Comparison of ENCODE assay signal across 8 cellular contexts in the genomic region with DNA sequence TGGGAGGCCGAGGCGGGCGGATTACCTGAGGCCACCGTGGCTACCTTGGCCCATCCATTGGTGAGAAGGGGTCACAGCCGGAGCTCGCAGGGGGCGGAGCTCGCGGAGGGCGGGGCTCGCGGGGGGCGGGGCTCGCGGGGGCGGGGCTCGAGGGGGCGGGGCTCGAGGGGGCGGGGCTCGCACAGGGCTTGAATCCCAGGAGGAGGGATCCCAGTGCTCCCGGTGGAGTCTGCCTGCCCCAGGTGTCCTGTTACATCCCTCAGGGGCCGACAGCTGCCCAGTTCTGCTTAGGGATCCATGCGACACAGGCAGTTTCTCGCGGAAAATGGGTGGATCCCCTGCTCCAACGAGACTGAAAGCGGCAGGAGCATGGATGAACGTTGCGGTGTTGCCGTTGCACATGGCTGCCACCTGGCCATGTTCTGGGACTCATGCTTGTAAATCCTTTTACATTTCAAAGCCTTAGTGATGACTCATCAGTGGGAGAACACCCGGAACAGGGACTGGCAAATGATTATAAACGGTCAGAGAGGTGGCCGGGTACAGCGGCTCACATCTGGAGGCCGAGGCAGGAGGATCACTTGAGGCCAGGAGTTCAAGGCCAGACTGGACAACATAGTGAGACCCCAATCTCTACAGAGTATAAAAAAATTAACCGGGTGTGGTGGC. TPM values are rescaled to one million over a fixed set of nuclear protein-coding genes. Genes with fewer than 3 reads are reported as not detected.
DNase-seq lines count a peak whose midpoint lies in the region; ATAC-seq lines count a peak whose summit lies in the region.

No MANE protein-coding gene starts in this region.

- H3K36me3 ChIP-seq in adipocyte (ENCODE audit: control insufficient read depth, insufficient read depth, low read length, severe bottlenecking) = no peaks in the 10 kb centered on the region

- CTCF ChIA-PET in activated naive CD4-positive, alpha-beta T cell treated with anti-CD3 and anti-CD28 coated beads, Interleukin-2, amount 10 ng/mL, durations not matched to agents 7 days and 5 days (lab: Charles Lee) = no interaction called here

- no peak overlapping the region for H3K4me3 Mint-ChIP-seq in T-helper 17 cell
- H3K4me3 Mint-ChIP-seq in activated naive CD4-positive, alpha-beta T cell treated with anti-CD3 and anti-CD28 coated beads, Interleukin-2, amount 10 ng/mL, durations not matched to agents 7 days and 5 days = no peak overlapping the region

- H3K9ac ChIP-seq in adipocyte (ENCODE audit: low read length) = no peak overlapping the region

- no peak overlapping the region for H3K27ac Mint-ChIP-seq in T-helper 17 cell
- no peak overlapping the region for H3K27ac Mint-ChIP-seq in activated naive CD4-positive, alpha-beta T cell treated with anti-CD3 and anti-CD28 coated beads, Interleukin-2, amount 10 ng/mL, durations not matched to agents 7 days and 5 days

- peaks cover 15% of the 10 kb centered on the region for H3K27me3 Mint-ChIP-seq in T-helper 17 cell
- peaks cover 35% of the 10 kb centered on the region for H3K27me3 Mint-ChIP-seq in activated naive CD4-positive, alpha-beta T cell treated with anti-CD3 and anti-CD28 coated beads, Interleukin-2, amount 10 ng/mL, durations not matched to agents 7 days and 5 days

- H3K4me3 ChIP-seq in adipocyte (ENCODE audit: low read length) = peak overlapping the region; percentile 56

- H3K36me3 Mint-ChIP-seq in T-helper 17 cell (ENCODE audit: low read depth) = no peaks in the 10 kb centered on the region
- H3K36me3 Mint-ChIP-seq in activated naive CD4-positive, alpha-beta T cell treated with anti-CD3 and anti-CD28 coated beads, Interleukin-2, amount 10 ng/mL, durations not matched to agents 7 days and 5 days = peaks cover 1% of the 10 kb centered on the region

- H3K9me3 ChIP-seq in adipocyte (ENCODE audit: control insufficient read depth, low read length) (peaks cover 7% of the 10 kb centered on the region), T-helper 17 cell (ENCODE audit: control insufficient read depth, low read length, poor library complexity, severe bottlenecking) (no peaks in the 10 kb centered on the region)

- peaks cover 17% of the 10 kb centered on the region for H3K27me3 ChIP-seq in adipocyte (replicated peaks; ENCODE audit: control insufficient read depth, insufficient read depth, low read length)

- H3K4me1 ChIP-seq in adipocyte (ENCODE audit: control insufficient read depth, insufficient read depth, low read length) = peaks cover 18% of the 10 kb centered on the region

- no peaks in the 10 kb centered on the region for H3K4me1 Mint-ChIP-seq in T-helper 17 cell
- H3K4me1 Mint-ChIP-seq in activated naive CD4-positive, alpha-beta T cell treated with anti-CD3 and anti-CD28 coated beads, Interleukin-2, amount 10 ng/mL, durations not matched to agents 7 days and 5 days = no peaks in the 10 kb centered on the region

- peak; percentile 56 for DNase-seq in GM04503 (ENCODE audit: low read depth)
- peak; percentile 34 for DNase-seq in NCI-H187 treated with DMSO at 0.1 percent for 48 hours (lab: John Stamatoyannopoulos, UW)
- DNase-seq in adipocyte (ENCODE audit: low read depth) = peak; percentile 62
- DNase-seq in left kidney (ENCODE audit: low read depth, low spot score) = peak; percentile 80
- no peak for DNase-seq in T-helper 17 cell
- no peak for DNase-seq in activated naive CD4-positive, alpha-beta T cell treated with anti-CD3 and anti-CD28 coated beads, Interleukin-2, amount 10 ng/mL, durations not matched to agents 7 days and 5 days

- H3K9me3 Mint-ChIP-seq in activated naive CD4-positive, alpha-beta T cell treated with anti-CD3 and anti-CD28 coated beads, Interleukin-2, amount 10 ng/mL, durations not matched to agents 7 days and 5 days = peaks cover 9% of the 10 kb centered on the region

- ATAC-seq in T-helper 17 cell = no peak
- ATAC-seq in activated CD4-positive, CD25-positive, alpha-beta regulatory T cell treated with anti-CD3 and anti-CD28 coated beads, Interleukin-2, amount 50 U/mL, for 24 hours = no peak
- no peak for ATAC-seq in HG03571 (IDR thresholded peaks at IDR 0.05; ENCODE audit: unreplicated experiment)

RNA-seq across cellular contexts. Expression of a gene that starts 25.1 kb away (rescaled TPM):
- total RNA-seq in T-helper 17 cell = not detected

RNA-seq across cellular contexts. Expression of a gene that starts 42.2 kb away (rescaled TPM):
- total RNA-seq in T-helper 17 cell = 10 to 100 TPM; 22.3 to 27.8 TPM

RNA-seq across cellular contexts. Expression of a gene that starts 56.7 kb away (rescaled TPM):
- total RNA-seq in T-helper 17 cell = 10 to 100 TPM; 73.2 to 86.1 TPM

RNA-seq across cellular contexts. Expression of a gene that starts 56.8 kb away (rescaled TPM):
- 10 to 100 TPM; 71.5 to 72.2 TPM for total RNA-seq in T-helper 17 cell

Comparison
In these comparisons a context has a peak if more than half of its experiments do, and no peak if none do; other contexts are left out.
1. DNase-seq: peak in GM04503 (single experiment), NCI-H187 treated with DMSO at 0.1 percent for 48 hours (single experiment), adipocyte (single experiment) and left kidney (single experiment); none in T-helper 17 cell (0 of 3) and activated naive CD4-positive, alpha-beta T cell treated with anti-CD3 and anti-CD28 coated beads, Interleukin-2, amount 10 ng/mL, durations not matched to agents 7 days and 5 days (single experiment).